ENCODE assay signal across 17 cellular contexts in the genomic region with DNA sequence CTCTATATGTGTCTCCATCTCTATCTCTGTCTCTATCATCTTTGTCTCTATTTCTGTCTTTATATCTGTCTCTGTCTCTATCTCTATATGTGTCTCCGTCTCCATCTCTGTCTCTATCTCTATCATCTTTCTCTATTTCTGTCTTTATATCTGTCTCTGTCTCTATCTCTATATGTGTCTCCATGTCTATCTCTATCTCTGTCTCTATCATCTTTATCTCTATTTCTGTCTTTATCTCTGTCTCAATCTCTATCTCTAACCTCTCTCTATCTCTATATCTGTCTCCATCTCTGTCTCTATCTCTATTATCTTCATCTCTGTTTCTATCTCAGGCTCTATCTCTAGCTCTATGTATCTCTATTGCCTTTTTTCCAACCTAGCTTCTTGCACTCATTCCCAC. TPM values are rescaled to one million over a fixed set of nuclear protein-coding genes. Genes with fewer than 3 reads are reported as not detected.
DNase-seq lines count a peak whose midpoint lies in the region; ATAC-seq and TF ChIP-seq lines count a peak whose summit lies in the region.
"Had no signal": no experiment of that assay in that cellular context is flagged by ENCODE, and none has a peak within 500 bp of the region (broad histone marks: within the 10 kb centered on the region; RNA-seq: fewer than 3 reads in every experiment).

No MANE protein-coding gene starts in this region.

- no peaks in the 10 kb centered on the region for H3K36me3 Mint-ChIP-seq in activated CD8-positive, alpha-beta T cell treated with anti-CD3 and anti-CD28 coated beads for 36 hours (ENCODE audit: low read depth)
- no peaks in the 10 kb centered on the region for H3K36me3 Mint-ChIP-seq in activated CD8-positive, alpha-beta T cell treated with anti-CD3 and anti-CD28 coated beads, Interleukin-2, amount 10 ng/mL, durations not matched to agents 7 days and 5 days (ENCODE audit: low read depth)
- no peaks in the 10 kb centered on the region for H3K36me3 Mint-ChIP-seq in CD8-positive, alpha-beta T cell
- H3K36me3 Mint-ChIP-seq in activated T-helper 2 cell treated with anti-CD3 and anti-CD28 coated beads, Interferon-gamma antibody, Interleukin-2, Interleukin-4, amounts not matched to agents 10 μg/mL and 5 μg/mL and 100 μg/mL, durations not matched to agents 14 hours and 24 hours and 36 hours (ENCODE audit: low read depth): no peaks in the 10 kb centered on the region
- H3K36me3 Mint-ChIP-seq: CD4-positive, alpha-beta memory T cell; CD4-positive, CD25-positive, alpha-beta regulatory T cell had no signal

- no peaks in the 10 kb centered on the region for H3K9me3 ChIP-seq in CD8-positive, alpha-beta T cell (ENCODE audit: low read length)
- H3K9me3 ChIP-seq in osteoblast (ENCODE audit: low read depth, low read length): no peaks in the 10 kb centered on the region
- H3K9me3 ChIP-seq: A549; BLaER1 treated with 17β-estradiol and CSF1 and Interleukin-3, amounts not matched to agents 10 nM and 100 nM had no signal

- no peak for DNase-seq in activated CD8-positive, alpha-beta T cell treated with anti-CD3 and anti-CD28 coated beads for 36 hours
- DNase-seq in activated CD8-positive, alpha-beta T cell treated with anti-CD3 and anti-CD28 coated beads, Interleukin-2, amount 10 ng/mL, durations not matched to agents 7 days and 5 days: no peak
- no peak for DNase-seq in CD8-positive, alpha-beta T cell
- peak; percentile 46 for DNase-seq in osteoblast (ENCODE audit: insufficient read length, low spot score, missing footprints)
- DNase-seq in AG08395 (ENCODE audit: low spot score): no peak
- no peak for DNase-seq in activated T-helper 2 cell treated with anti-CD3 and anti-CD28 coated beads, Interferon-gamma antibody, Interleukin-2, Interleukin-4, amounts not matched to agents 10 μg/mL and 5 μg/mL and 100 μg/mL, durations not matched to agents 14 hours and 24 hours and 36 hours (ENCODE audit: low spot score)
- DNase-seq: Caco-2; Calu3; CD4-positive, alpha-beta memory T cell; CD4-positive, CD25-positive, alpha-beta regulatory T cell; DMS79 treated with DMSO at 0.1 percent for 48 hours; GF-D8 had no signal

- H3K4me3 ChIP-seq in CD8-positive, alpha-beta T cell (ENCODE audit: low read depth, low read length): no peak overlapping the region
- H3K4me3 ChIP-seq in osteoblast (ENCODE audit: insufficient read depth, low read length): no peak overlapping the region
- H3K4me3 ChIP-seq: A549; BLaER1 treated with 17β-estradiol and CSF1 and Interleukin-3, amounts not matched to agents 10 nM and 100 nM had no signal

- peaks cover 11% of the 10 kb centered on the region for H3K27me3 Mint-ChIP-seq in activated CD8-positive, alpha-beta T cell treated with anti-CD3 and anti-CD28 coated beads for 36 hours
- peaks cover 19% of the 10 kb centered on the region for H3K27me3 Mint-ChIP-seq in activated CD8-positive, alpha-beta T cell treated with anti-CD3 and anti-CD28 coated beads, Interleukin-2, amount 10 ng/mL, durations not matched to agents 7 days and 5 days (ENCODE audit: low read depth)
- peaks cover 23% of the 10 kb centered on the region for H3K27me3 Mint-ChIP-seq in CD8-positive, alpha-beta T cell (ENCODE audit: low read depth)
- H3K27me3 Mint-ChIP-seq in activated T-helper 2 cell treated with anti-CD3 and anti-CD28 coated beads, Interferon-gamma antibody, Interleukin-2, Interleukin-4, amounts not matched to agents 10 μg/mL and 5 μg/mL and 100 μg/mL, durations not matched to agents 14 hours and 24 hours and 36 hours (ENCODE audit: low read depth): peaks cover 21% of the 10 kb centered on the region

- intact Hi-C loops in activated CD8-positive, alpha-beta T cell treated with anti-CD3 and anti-CD28 coated beads for 36 hours (cut with micrococcal nuclease): no loop called here
- intact Hi-C loops in CD8-positive, alpha-beta T cell (cut with DNase I, micrococcal nuclease): loop anchor here in 1 of 2 experiments (5.0 kb wide), 1 partner anchor 93 kb away; no protein-coding TSS in a partner anchor
- intact Hi-C loops in activated T-helper 2 cell treated with anti-CD3 and anti-CD28 coated beads, Interferon-gamma antibody, Interleukin-2, Interleukin-4, amounts not matched to agents 10 μg/mL and 5 μg/mL and 100 μg/mL, durations not matched to agents 14 hours and 24 hours and 36 hours (cut with micrococcal nuclease): no loop called here

- CTCF ChIA-PET in activated CD8-positive, alpha-beta T cell treated with anti-CD3 and anti-CD28 coated beads for 36 hours (lab: Charles Lee): no interaction called here
- CTCF ChIA-PET in activated CD8-positive, alpha-beta T cell treated with anti-CD3 and anti-CD28 coated beads, Interleukin-2, amount 10 ng/mL, durations not matched to agents 7 days and 5 days (lab: Charles Lee): no interaction called here
- CTCF ChIA-PET in CD8-positive, alpha-beta T cell (lab: Charles Lee): no interaction called here

- TF ChIP-seq CTCF in activated CD8-positive, alpha-beta T cell treated with anti-CD3 and anti-CD28 coated beads for 36 hours (IDR thresholded peaks at IDR 0.05): peak; percentile 8
- TF ChIP-seq CTCF in CD8-positive, alpha-beta T cell (IDR thresholded peaks at IDR 0.05): peak; percentile 23
- no peak for TF ChIP-seq CTCF in osteoblast (IDR thresholded peaks at IDR 0.05; ENCODE audit: extremely low read depth, low read depth, low read length)

- no peaks in the 10 kb centered on the region for H3K79me2 ChIP-seq in osteoblast (ENCODE audit: insufficient read depth, low read length)

- H4K20me1 ChIP-seq in osteoblast (ENCODE audit: insufficient read depth, low read length): no peaks in the 10 kb centered on the region

- no peaks in the 10 kb centered on the region for H3K9me3 Mint-ChIP-seq in activated CD8-positive, alpha-beta T cell treated with anti-CD3 and anti-CD28 coated beads for 36 hours
- H3K9me3 Mint-ChIP-seq in activated CD8-positive, alpha-beta T cell treated with anti-CD3 and anti-CD28 coated beads, Interleukin-2, amount 10 ng/mL, durations not matched to agents 7 days and 5 days (ENCODE audit: insufficient read depth): no peaks in the 10 kb centered on the region
- H3K9me3 Mint-ChIP-seq in CD8-positive, alpha-beta T cell: no peaks in the 10 kb centered on the region
- H3K9me3 Mint-ChIP-seq in activated T-helper 2 cell treated with anti-CD3 and anti-CD28 coated beads, Interferon-gamma antibody, Interleukin-2, Interleukin-4, amounts not matched to agents 10 μg/mL and 5 μg/mL and 100 μg/mL, durations not matched to agents 14 hours and 24 hours and 36 hours: no peaks in the 10 kb centered on the region
- H3K9me3 Mint-ChIP-seq: CD4-positive, alpha-beta memory T cell had no signal

- POLR2A ChIA-PET in activated CD8-positive, alpha-beta T cell treated with anti-CD3 and anti-CD28 coated beads for 36 hours (lab: Charles Lee): no interaction called here
- POLR2A ChIA-PET in activated CD8-positive, alpha-beta T cell treated with anti-CD3 and anti-CD28 coated beads, Interleukin-2, amount 10 ng/mL, durations not matched to agents 7 days and 5 days (lab: Charles Lee): no interaction called here
- POLR2A ChIA-PET in CD8-positive, alpha-beta T cell (lab: Charles Lee): no interaction called here

- no peak overlapping the region for H3K27ac ChIP-seq in CD8-positive, alpha-beta T cell (ENCODE audit: low read depth, low read length)
- H3K27ac ChIP-seq in osteoblast (ENCODE audit: low read depth, low read length): no peak overlapping the region
- H3K27ac ChIP-seq: 22Rv1; A549; BLaER1 treated with 17β-estradiol and CSF1 and Interleukin-3, amounts not matched to agents 10 nM and 100 nM; C4-2B had no signal

- H3K4me1 ChIP-seq in CD8-positive, alpha-beta T cell (ENCODE audit: insufficient read depth, low read length): no peaks in the 10 kb centered on the region
- no peaks in the 10 kb centered on the region for H3K4me1 ChIP-seq in osteoblast (ENCODE audit: insufficient read depth, low read length)

- no peak overlapping the region for H3K27ac Mint-ChIP-seq in activated CD8-positive, alpha-beta T cell treated with anti-CD3 and anti-CD28 coated beads for 36 hours
- H3K27ac Mint-ChIP-seq in activated CD8-positive, alpha-beta T cell treated with anti-CD3 and anti-CD28 coated beads, Interleukin-2, amount 10 ng/mL, durations not matched to agents 7 days and 5 days: no peak overlapping the region
- no peak overlapping the region for H3K27ac Mint-ChIP-seq in CD8-positive, alpha-beta T cell
- H3K27ac Mint-ChIP-seq in activated T-helper 2 cell treated with anti-CD3 and anti-CD28 coated beads, Interferon-gamma antibody, Interleukin-2, Interleukin-4, amounts not matched to agents 10 μg/mL and 5 μg/mL and 100 μg/mL, durations not matched to agents 14 hours and 24 hours and 36 hours: no peak overlapping the region
- H3K27ac Mint-ChIP-seq: CD4-positive, alpha-beta memory T cell; CD4-positive, CD25-positive, alpha-beta regulatory T cell had no signal

- H2AFZ ChIP-seq in osteoblast (ENCODE audit: low read length): no peak overlapping the region

- ATAC-seq in activated CD8-positive, alpha-beta T cell treated with anti-CD3 and anti-CD28 coated beads for 36 hours: no peak
- no peak for ATAC-seq in activated CD8-positive, alpha-beta T cell treated with anti-CD3 and anti-CD28 coated beads, Interleukin-2, amount 10 ng/mL, durations not matched to agents 7 days and 5 days
- ATAC-seq in CD8-positive, alpha-beta T cell: no peak

- H3K4me3 Mint-ChIP-seq in activated CD8-positive, alpha-beta T cell treated with anti-CD3 and anti-CD28 coated beads for 36 hours: no peak overlapping the region
- no peak overlapping the region for H3K4me3 Mint-ChIP-seq in activated CD8-positive, alpha-beta T cell treated with anti-CD3 and anti-CD28 coated beads, Interleukin-2, amount 10 ng/mL, durations not matched to agents 7 days and 5 days
- H3K4me3 Mint-ChIP-seq in CD8-positive, alpha-beta T cell: no peak overlapping the region
- H3K4me3 Mint-ChIP-seq in activated T-helper 2 cell treated with anti-CD3 and anti-CD28 coated beads, Interferon-gamma antibody, Interleukin-2, Interleukin-4, amounts not matched to agents 10 μg/mL and 5 μg/mL and 100 μg/mL, durations not matched to agents 14 hours and 24 hours and 36 hours (ENCODE audit: low read depth): no peak overlapping the region
- H3K4me3 Mint-ChIP-seq: CD4-positive, alpha-beta memory T cell; CD4-positive, CD25-positive, alpha-beta regulatory T cell had no signal

- no peaks in the 10 kb centered on the region for H3K27me3 ChIP-seq in CD8-positive, alpha-beta T cell (ENCODE audit: insufficient read depth, low read length)
- peaks cover 14% of the 10 kb centered on the region for H3K27me3 ChIP-seq in osteoblast (ENCODE audit: insufficient read depth, low read length)

- H3K36me3 ChIP-seq in CD8-positive, alpha-beta T cell (ENCODE audit: insufficient read depth, low read length): no peaks in the 10 kb centered on the region
- H3K36me3 ChIP-seq in osteoblast (ENCODE audit: insufficient read depth, low read length): no peaks in the 10 kb centered on the region
- H3K36me3 ChIP-seq: BLaER1 treated with 17β-estradiol and CSF1 and Interleukin-3, amounts not matched to agents 10 nM and 100 nM had no signal

- no peaks in the 10 kb centered on the region for H3K4me1 Mint-ChIP-seq in activated CD8-positive, alpha-beta T cell treated with anti-CD3 and anti-CD28 coated beads for 36 hours (ENCODE audit: low read depth)
- no peaks in the 10 kb centered on the region for H3K4me1 Mint-ChIP-seq in activated CD8-positive, alpha-beta T cell treated with anti-CD3 and anti-CD28 coated beads, Interleukin-2, amount 10 ng/mL, durations not matched to agents 7 days and 5 days (ENCODE audit: low read depth)
- no peaks in the 10 kb centered on the region for H3K4me1 Mint-ChIP-seq in CD8-positive, alpha-beta T cell (ENCODE audit: low read depth)
- H3K4me1 Mint-ChIP-seq in activated T-helper 2 cell treated with anti-CD3 and anti-CD28 coated beads, Interferon-gamma antibody, Interleukin-2, Interleukin-4, amounts not matched to agents 10 μg/mL and 5 μg/mL and 100 μg/mL, durations not matched to agents 14 hours and 24 hours and 36 hours (ENCODE audit: low read depth): no peaks in the 10 kb centered on the region
- H3K4me1 Mint-ChIP-seq: CD4-positive, alpha-beta memory T cell; CD4-positive, CD25-positive, alpha-beta regulatory T cell had no signal

- H3K4me2 ChIP-seq in osteoblast (ENCODE audit: insufficient read depth, low read length): no peak overlapping the region
- H3K4me2 ChIP-seq: A549; BLaER1 treated with 17β-estradiol and CSF1 and Interleukin-3, amounts not matched to agents 10 nM and 100 nM had no signal

RNA-seq across cellular contexts. Expression of a gene that starts 37.0 kb away (rescaled TPM):
- total RNA-seq in activated CD8-positive, alpha-beta T cell treated with anti-CD3 and anti-CD28 coated beads for 36 hours: not detected
- not detected for total RNA-seq in activated CD8-positive, alpha-beta T cell treated with anti-CD3 and anti-CD28 coated beads, Interleukin-2, amount 10 ng/mL, durations not matched to agents 7 days and 5 days
- total RNA-seq in CD8-positive, alpha-beta T cell: not detected
- total RNA-seq in osteoblast: not detected in 2 replicates
- total RNA-seq in activated T-helper 2 cell treated with anti-CD3 and anti-CD28 coated beads, Interferon-gamma antibody, Interleukin-2, Interleukin-4, amounts not matched to agents 10 μg/mL and 5 μg/mL and 100 μg/mL, durations not matched to agents 14 hours and 24 hours and 36 hours: not detected in 2 replicates
- total RNA-seq: A172; Caco-2; Calu3; CD4-positive, alpha-beta memory T cell; CD4-positive, CD25-positive, alpha-beta regulatory T cell had no signal

RNA-seq across cellular contexts. Expression of a gene that starts 44.5 kb away (rescaled TPM):
- 10 to 100 TPM; 32.2 to 39.1 TPM for total RNA-seq in activated CD8-positive, alpha-beta T cell treated with anti-CD3 and anti-CD28 coated beads for 36 hours
- total RNA-seq in activated CD8-positive, alpha-beta T cell treated with anti-CD3 and anti-CD28 coated beads, Interleukin-2, amount 10 ng/mL, durations not matched to agents 7 days and 5 days: 10 to 100 TPM; 36.6 to 36.7 TPM
- 10 to 100 TPM; 16.5 to 19.8 TPM for total RNA-seq in CD8-positive, alpha-beta T cell
- total RNA-seq in osteoblast: 19.2 and 23.9 TPM in 2 replicates
- 31.6 and 39.9 TPM in 2 replicates for total RNA-seq in activated T-helper 2 cell treated with anti-CD3 and anti-CD28 coated beads, Interferon-gamma antibody, Interleukin-2, Interleukin-4, amounts not matched to agents 10 μg/mL and 5 μg/mL and 100 μg/mL, durations not matched to agents 14 hours and 24 hours and 36 hours

RNA-seq across cellular contexts. Expression of a gene that starts 46.1 kb away (rescaled TPM):
- total RNA-seq in activated CD8-positive, alpha-beta T cell treated with anti-CD3 and anti-CD28 coated beads for 36 hours: 10 to 100 TPM; 80.1 to 87.2 TPM
- 10 to 100 TPM; 57.9 to 60.4 TPM for total RNA-seq in activated CD8-positive, alpha-beta T cell treated with anti-CD3 and anti-CD28 coated beads, Interleukin-2, amount 10 ng/mL, durations not matched to agents 7 days and 5 days
- 10 to 100 TPM; 11.6 to 12.7 TPM for total RNA-seq in CD8-positive, alpha-beta T cell
- 35.1 and 35.7 TPM in 2 replicates for total RNA-seq in osteoblast
- 96.1 and 96.4 TPM in 2 replicates for total RNA-seq in activated T-helper 2 cell treated with anti-CD3 and anti-CD28 coated beads, Interferon-gamma antibody, Interleukin-2, Interleukin-4, amounts not matched to agents 10 μg/mL and 5 μg/mL and 100 μg/mL, durations not matched to agents 14 hours and 24 hours and 36 hours
